In genomic region chrX:38800981-38801845, GRCh38 we compare ENCODE assay signal across 8 cellular contexts. TPM values are rescaled to one million over a fixed set of nuclear protein-coding genes. Genes with fewer than 3 reads are reported as not detected.
DNase-seq lines count a peak whose midpoint lies in the region; ATAC-seq, FAIRE-seq and TF ChIP-seq lines count a peak whose summit lies in the region.

Gene MID1IP1 (plus strand): TSS chrX:38801459. CDS start chrX:38804947, 3,488 bp downstream.

- peak within 1 kb of the TSS; percentile 100 for H3K4me2 ChIP-seq in PC-3 (ENCODE audit: low read length)

- no peak for TF ChIP-seq EP300 in esophagus muscularis mucosa (IDR thresholded peaks at IDR 0.05)

- peak within 1 kb of the TSS; percentile 98 for H3K27ac Mint-ChIP-seq in activated T-helper 17 cell treated with anti-CD3 and anti-CD28 coated beads, Interleukin-2, amount 50 U/mL, for 72 hours
- H3K27ac Mint-ChIP-seq in stimulated activated memory B cell treated with anti-CD40 and anti-IgM and Interleukin-4, amounts not matched to agents 10 μg/mL and 1 μg/mL and 100 μg/mL, for 72 hours = peak within 1 kb of the TSS; percentile 65

- peaks cover 49% of the 10 kb centered on the region for H3K36me3 Mint-ChIP-seq in activated T-helper 17 cell treated with anti-CD3 and anti-CD28 coated beads, Interleukin-2, amount 50 U/mL, for 72 hours (ENCODE audit: low read depth)
- peaks cover 5% of the 10 kb centered on the region for H3K36me3 Mint-ChIP-seq in stimulated activated memory B cell treated with anti-CD40 and anti-IgM and Interleukin-4, amounts not matched to agents 10 μg/mL and 1 μg/mL and 100 μg/mL, for 72 hours

- H3K9ac ChIP-seq in PC-3 (ENCODE audit: low read length) = peak within 1 kb of the TSS; percentile 97

- no peak for TF ChIP-seq POLR2A in esophagus muscularis mucosa (IDR thresholded peaks at IDR 0.05; ENCODE audit: low read depth)

- peaks cover 47% of the 10 kb centered on the region for H3K79me2 ChIP-seq in PC-3 (ENCODE audit: low read length)

- peak within 1 kb of the TSS; percentile 85 for H3K27ac ChIP-seq in PC-3 (ENCODE audit: low read length)
- H3K27ac ChIP-seq in esophagus muscularis mucosa (replicated peaks in 1 of 4) = peak within 1 kb of the TSS; percentile 88 to 95 (median 90)

- no peaks in the 10 kb centered on the region for H3K27me3 ChIP-seq in PC-3 (ENCODE audit: low read length)
- H3K27me3 ChIP-seq in esophagus muscularis mucosa = no peaks in the 10 kb centered on the region

- H3K4me3 ChIP-seq in PC-3 (ENCODE audit: low read length) (peak within 1 kb of the TSS; percentile 96), esophagus muscularis mucosa (peak within 1 kb of the TSS; percentile 64 to 71 (median 67))

- 38% methylated on average over 29 of the region's 32 CpGs for WGBS in esophagus muscularis mucosa

- no TSS peak for BruUV-seq in PC-3 (replicated peaks; lab: Mats Ljungman, UMichigan)

- POLR2A ChIA-PET in PC-3 (lab: Charles Lee; ENCODE audit: unreplicated experiment) = interaction anchor here (0.6 to 0.7 kb wide), 3 partner anchors 8 to 78 kb away, joined by 3 to 5 read pairs (median 4); no protein-coding TSS in a partner anchor

- H3K4me3 Mint-ChIP-seq in activated T-helper 17 cell treated with anti-CD3 and anti-CD28 coated beads, Interleukin-2, amount 50 U/mL, for 72 hours = peak within 1 kb of the TSS; percentile 95
- H3K4me3 Mint-ChIP-seq in stimulated activated memory B cell treated with anti-CD40 and anti-IgM and Interleukin-4, amounts not matched to agents 10 μg/mL and 1 μg/mL and 100 μg/mL, for 72 hours = peak within 1 kb of the TSS; percentile 91

- no peaks in the 10 kb centered on the region for H3K9me3 Mint-ChIP-seq in activated T-helper 17 cell treated with anti-CD3 and anti-CD28 coated beads, Interleukin-2, amount 50 U/mL, for 72 hours
- no peaks in the 10 kb centered on the region for H3K9me3 Mint-ChIP-seq in stimulated activated memory B cell treated with anti-CD40 and anti-IgM and Interleukin-4, amounts not matched to agents 10 μg/mL and 1 μg/mL and 100 μg/mL, for 72 hours

- no peak for FAIRE-seq in HTR-8/SVneo (lab: Jason Lieb, UNC)

- DNase-seq in 8988T (peak; percentile 72), HTR-8/SVneo (ENCODE audit: insufficient read length, low spot score) (peak; percentile 74), PC-3 (peak; percentile 94), esophagus muscularis mucosa (ENCODE audit: extremely low spot score) (peak; percentile 96), mucosa of gallbladder (ENCODE audit: low spot score) (peak; percentile 92)

- H3K4me1 ChIP-seq in PC-3 (ENCODE audit: insufficient read depth, low read length) = peaks cover 32% of the 10 kb centered on the region
- H3K4me1 ChIP-seq in esophagus muscularis mucosa = peaks cover 0 to 24% (median 21%) of the 10 kb centered on the region in 4 donors

- no peak for TF ChIP-seq CTCF in PC-3 (conservative IDR thresholded peaks at IDR 0.05; ENCODE audit: low read depth, low read length)
- TF ChIP-seq CTCF in esophagus muscularis mucosa (IDR thresholded peaks at IDR 0.05) = no peak

- H4K20me1 ChIP-seq in PC-3 (ENCODE audit: low read length) = 0 out of 2 replicates have a peak, but pooled peaks cover 4% of the 10 kb centered on the region

- H3K27me3 Mint-ChIP-seq in activated T-helper 17 cell treated with anti-CD3 and anti-CD28 coated beads, Interleukin-2, amount 50 U/mL, for 72 hours = no peaks in the 10 kb centered on the region
- H3K27me3 Mint-ChIP-seq in stimulated activated memory B cell treated with anti-CD40 and anti-IgM and Interleukin-4, amounts not matched to agents 10 μg/mL and 1 μg/mL and 100 μg/mL, for 72 hours = peaks cover 10% of the 10 kb centered on the region

- H3K9me2 ChIP-seq in PC-3 (replicated peaks; ENCODE audit: low read length) = no peaks in the 10 kb centered on the region

- H3F3A ChIP-seq in PC-3 (ENCODE audit: low read length, unreplicated experiment) = no peaks in the 10 kb centered on the region

- CTCF ChIA-PET in PC-3 (lab: Charles Lee) = interaction anchor here (0.6 kb wide), 1 partner anchor 82 kb away, joined by 3 read pairs; no protein-coding TSS in a partner anchor

- H3K4me1 Mint-ChIP-seq in activated T-helper 17 cell treated with anti-CD3 and anti-CD28 coated beads, Interleukin-2, amount 50 U/mL, for 72 hours = no peaks in the 10 kb centered on the region
- peaks cover 16% of the 10 kb centered on the region for H3K4me1 Mint-ChIP-seq in stimulated activated memory B cell treated with anti-CD40 and anti-IgM and Interleukin-4, amounts not matched to agents 10 μg/mL and 1 μg/mL and 100 μg/mL, for 72 hours

- ATAC-seq in GM19023 (IDR thresholded peaks at IDR 0.05; ENCODE audit: unreplicated experiment) = peak; percentile 51
- ATAC-seq in PC-3 = peak; percentile 54
- ATAC-seq in activated T-helper 17 cell treated with anti-CD3 and anti-CD28 coated beads, Interleukin-2, amount 50 U/mL, for 72 hours (replicated peaks) = peak; percentile 68
- ATAC-seq in stimulated activated memory B cell treated with anti-CD40 and anti-IgM and Interleukin-4, amounts not matched to agents 10 μg/mL and 1 μg/mL and 100 μg/mL, for 72 hours = peak; percentile 41

- H2AFZ ChIP-seq in PC-3 (ENCODE audit: low read length) = peak within 1 kb of the TSS; percentile 37

- no peaks in the 10 kb centered on the region for H3K9me3 ChIP-seq in PC-3 (ENCODE audit: low read length)
- H3K9me3 ChIP-seq in esophagus muscularis mucosa = no peaks in the 10 kb centered on the region

- intact Hi-C loops in PC-3 (cut with micrococcal nuclease) (loop anchor here (10.0 kb wide), 2 partner anchors 214 to 526 kb away; no protein-coding TSS in a partner anchor), esophagus muscularis mucosa (cut with DNase I) (no loop called here)

- H3K36me3 ChIP-seq in PC-3 (ENCODE audit: low read depth, low read length) = peaks cover 10% of the 10 kb centered on the region
- no peaks in the 10 kb centered on the region for H3K36me3 ChIP-seq in esophagus muscularis mucosa

RNA-seq across cellular contexts. Expression of gene MID1IP1, which starts in this region (rescaled TPM):
- total RNA-seq in PC-3 (2014; rRNA removed) (122 and 123 TPM in 2 replicates), esophagus muscularis mucosa (100 to 1,000 TPM in 1 of 4 donors, 10 to 100 TPM in 3; 51.5 to 119 (median 69.0) TPM), mucosa of gallbladder (58.5 TPM)
- total RNA-seq in activated T-helper 17 cell treated with anti-CD3 and anti-CD28 coated beads, Interleukin-2, amount 50 U/mL, for 72 hours = 10 to 100 TPM; 37.9 to 54.0 TPM

Comparison
In these comparisons a context has a peak if more than half of its experiments do, and no peak if none do; other contexts are left out.
1. Peak in every context shown above with its lines: DNase-seq, ATAC-seq, H3K4me3 ChIP-seq and H3K27ac ChIP-seq.